ENCODE assay signal across 8 cellular contexts in the genomic region with DNA sequence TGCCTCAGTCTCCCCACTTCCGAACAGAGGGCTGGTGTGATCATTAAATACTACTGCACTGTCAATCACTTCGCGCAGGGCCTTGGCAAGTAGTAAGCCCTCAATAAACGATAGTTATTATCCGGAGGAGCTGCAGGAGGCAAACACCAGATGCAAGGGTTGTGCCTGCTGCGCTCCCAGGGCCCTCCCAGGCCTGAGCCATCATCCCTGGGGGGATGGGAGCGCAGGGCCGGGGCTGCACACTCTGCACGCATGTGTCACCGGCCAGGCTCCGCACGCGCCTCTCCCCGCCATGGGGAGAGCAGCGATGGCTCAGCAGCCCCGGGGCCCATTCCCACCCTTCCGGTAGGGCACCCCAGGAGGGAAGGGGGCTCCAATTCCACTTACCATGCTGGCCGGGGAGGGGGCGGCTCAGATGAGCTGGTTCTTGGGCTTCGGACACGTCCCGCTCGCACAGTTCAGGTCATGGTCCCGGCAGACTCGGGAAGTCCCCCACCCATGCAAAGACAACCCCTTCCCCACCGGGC. TPM values are rescaled to one million over a fixed set of nuclear protein-coding genes. Genes with fewer than 3 reads are reported as not detected.
A peak's percentile ranks its signal among the peaks of the same experiment; 100 is the strongest.
DNase-seq lines count a peak whose midpoint lies in the region; ATAC-seq and TF ChIP-seq lines count a peak whose summit lies in the region.

No MANE protein-coding gene starts in this region.

- intact Hi-C loops in colonic mucosa (cut with DNase I): no loop called here

- DNase-seq in DND-41 (peak; percentile 73), H4 (ENCODE audit: low spot score) (peak; percentile 50), NCI-H1930 (lab: John Stamatoyannopoulos, UW) (peak; percentile 13 to 20), colonic mucosa (peak; percentile 80), left kidney (ENCODE audit: low read depth, low spot score) (peak; percentile 79), NCI-H2107 treated with DMSO at 0.1 percent for 48 hours (lab: John Stamatoyannopoulos, UW; ENCODE audit: unreplicated experiment) (no peak)
- DNase-seq in activated CD4-positive, alpha-beta T cell treated with anti-CD3 and anti-CD28 coated beads for 48 hours: peak; percentile 84
- DNase-seq in stimulated activated CD4-positive, alpha-beta T cell treated with anti-CD3 and anti-CD28 coated beads, Interleukin-1b, Interleukin-23, amount 100 ng/mL, for 4 hours (ENCODE audit: low read depth in 2 of 2): peak; percentile 48 to 67

- TF ChIP-seq CTCF in DND-41 (IDR thresholded peaks at IDR 0.05; ENCODE audit: borderline replicate concordance, extremely low read depth, low read length, poor library complexity, severe bottlenecking) (no peak), colonic mucosa (IDR thresholded peaks at IDR 0.05) (no peak)

- peak overlapping the region; percentile 79 for H2AFZ ChIP-seq in DND-41 (ENCODE audit: low read depth, low read length)

- H3K9ac ChIP-seq in DND-41 (ENCODE audit: low read depth, low read length) (peak overlapping the region; percentile 76), colonic mucosa (ENCODE audit: low read depth in 2 of 2, low read length in 2 of 2) (peak overlapping the region; percentile 84 to 88)

- peaks cover 48% of the 10 kb centered on the region for H3K4me1 ChIP-seq in DND-41 (ENCODE audit: insufficient read depth, low read length)
- H3K4me1 ChIP-seq in colonic mucosa: no peaks in the 10 kb centered on the region

- peaks cover 57% of the 10 kb centered on the region for H3K79me2 ChIP-seq in DND-41 (ENCODE audit: insufficient read depth, low read length)

- H3K27ac ChIP-seq in DND-41 (ENCODE audit: low read length) (peak overlapping the region; percentile 77), colonic mucosa (peak overlapping the region; percentile 85)

- peak overlapping the region; percentile 73 for H3K4me2 ChIP-seq in DND-41 (ENCODE audit: insufficient read depth, low read length)

- peak; percentile 75 for ATAC-seq in DND-41 (ENCODE audit: insufficient read depth, low read depth)

- H3K4me3 ChIP-seq in DND-41 (ENCODE audit: low read depth in 1 of 2, low read length in 2 of 2) (peak overlapping the region; percentile 42 to 91; a peak in 3 of 4 replicates), colonic mucosa (peak overlapping the region; percentile 78)

- H3K27me3 ChIP-seq in DND-41 (ENCODE audit: insufficient read depth, low read length, poor library complexity): no peaks in the 10 kb centered on the region
- no peaks in the 10 kb centered on the region for H3K27me3 ChIP-seq in colonic mucosa

- H3K36me3 ChIP-seq in DND-41 (ENCODE audit: insufficient read depth, low read length) (peaks cover 35% of the 10 kb centered on the region), colonic mucosa (no peaks in the 10 kb centered on the region)

- H3K9me3 ChIP-seq in DND-41 (ENCODE audit: insufficient read depth, low read length, severe bottlenecking): no peaks in the 10 kb centered on the region
- no peaks in the 10 kb centered on the region for H3K9me3 ChIP-seq in colonic mucosa

- peaks cover 38% of the 10 kb centered on the region for H4K20me1 ChIP-seq in DND-41 (ENCODE audit: insufficient read depth, low read length)

RNA-seq across cellular contexts. Expression of gene XPO6, which starts 0.7 kb away (rescaled TPM):
- total RNA-seq in H4 (2014; rRNA removed; shearing (Covaris generic)): 46.8 and 54.2 TPM in 2 replicates
- 100 to 1,000 TPM in 1 of 2 donors, 10 to 100 TPM in 1; 77.0 to 144 TPM for total RNA-seq in colonic mucosa
